8 cellular contexts compared by ENCODE assay signal in genomic region chr22:43923191-43923590, GRCh38. TPM values are rescaled to one million over a fixed set of nuclear protein-coding genes. Genes with fewer than 3 reads are reported as not detected.
DNase-seq lines count a peak whose midpoint lies in the region; ATAC-seq and TF ChIP-seq lines count a peak whose summit lies in the region.

No MANE protein-coding gene starts in this region.

- H3K79me1 ChIP-seq in mesenchymal stem cell (replicated peaks; ENCODE audit: low read length, poor library complexity, severe bottlenecking) = peaks cover 13% of the 10 kb centered on the region

- H3K9me3 ChIP-seq in HUES64 (ENCODE audit: insufficient read depth, low read depth, low read length) (no peaks in the 10 kb centered on the region), mesenchymal stem cell (ENCODE audit: control insufficient read depth, low read length) (no peaks in the 10 kb centered on the region)

- WGBS in HUES64 = 4% methylated on average over 6 of the region's 13 CpGs
- 3% methylated on average over 4 of the region's 13 CpGs for WGBS in mesenchymal stem cell

- peaks cover 27% of the 10 kb centered on the region for H3K4me1 ChIP-seq in HUES64 (ENCODE audit: insufficient read depth, low read length)
- peaks cover 30% of the 10 kb centered on the region for H3K4me1 ChIP-seq in mesenchymal stem cell (ENCODE audit: control insufficient read depth, insufficient read depth, low read depth, low read length)

- no peak overlapping the region for H2AK5ac ChIP-seq in mesenchymal stem cell (ENCODE audit: low read length, severe bottlenecking)

- H3K18ac ChIP-seq in mesenchymal stem cell (ENCODE audit: low read depth in 1 of 2, low read length in 2 of 2) = peak overlapping the region; percentile 17 to 62

- peak overlapping the region; percentile 62 to 82 for H2BK12ac ChIP-seq in mesenchymal stem cell (ENCODE audit: low read length in 2 of 2)

- H3K27ac ChIP-seq in HUES64 (ENCODE audit: low read depth, low read length) (peak overlapping the region; percentile 39; the same call in 1 of the 2 replicates), mesenchymal stem cell (ENCODE audit: low read length, poor library complexity, severe bottlenecking) (peak overlapping the region; percentile 45)

- no peak overlapping the region for H2BK5ac ChIP-seq in mesenchymal stem cell (ENCODE audit: low read depth, low read length, poor library complexity, severe bottlenecking)

- H3K4me3 ChIP-seq in HUES64 (ENCODE audit: low read length) (peak overlapping the region; percentile 60), astrocyte of the spinal cord (ENCODE audit: low read depth, low read length) (peak overlapping the region; percentile 39), mesenchymal stem cell (ENCODE audit: insufficient read depth in 1 of 2, low read depth in 1 of 2, low read length in 2 of 2) (peak overlapping the region; percentile 41 to 77)

- H2BK120ac ChIP-seq in mesenchymal stem cell (ENCODE audit: low read depth, low read length) = peak overlapping the region; percentile 50

- peak overlapping the region in 1 of 2 experiments; percentile 75 for H3K4ac ChIP-seq in mesenchymal stem cell (ENCODE audit: low read depth in 1 of 2, low read length in 2 of 2)

- DNase-seq in COLO829 (ENCODE audit: low spot score) = peak; percentile 28
- DNase-seq in astrocyte of the spinal cord (ENCODE audit: low read depth, low spot score) = peak; percentile 48
- peak; percentile 55 for DNase-seq in mesenchymal stem cell
- no peak for DNase-seq in omental fat pad (ENCODE audit: low spot score)
- no peak for DNase-seq in ecto neural progenitor cell (ENCODE audit: low spot score)
- DNase-seq in ureter (ENCODE audit: low spot score) = no peak

- ATAC-seq in omental fat pad (ENCODE audit: low FRiP score) (no peak), GM21717 (IDR thresholded peaks at IDR 0.05; ENCODE audit: unreplicated experiment) (no peak)

- H3K14ac ChIP-seq in mesenchymal stem cell (ENCODE audit: low read length in 2 of 2) = no peak overlapping the region

- in situ Hi-C loops in astrocyte of the spinal cord (cut with HindIII; ENCODE audit: low sequenced_read_pairs) = no loop called here

- peak overlapping the region; percentile 75 for H2AFZ ChIP-seq in mesenchymal stem cell (ENCODE audit: low read depth, low read length)

- H3K23ac ChIP-seq in mesenchymal stem cell (ENCODE audit: low read length in 2 of 2) = no peak overlapping the region

- peak overlapping the region; percentile 80 for H2BK15ac ChIP-seq in mesenchymal stem cell (ENCODE audit: low read depth, poor library complexity, severe bottlenecking)

- peak overlapping the region; percentile 0 for H4K91ac ChIP-seq in mesenchymal stem cell (ENCODE audit: low read length)

- H3K36me3 ChIP-seq in HUES64 (ENCODE audit: insufficient read depth, low read length) (peaks cover 20% of the 10 kb centered on the region), mesenchymal stem cell (ENCODE audit: control insufficient read depth in 1 of 2, insufficient read depth in 2 of 2, low read depth in 1 of 2, low read length in 2 of 2) (peaks cover 4 to 9% of the 10 kb centered on the region in 2 experiments)

- peak overlapping the region; percentile 95 for H4K8ac ChIP-seq in mesenchymal stem cell (ENCODE audit: low read length)

- peak overlapping the region; percentile 84 for H3K4me2 ChIP-seq in mesenchymal stem cell (ENCODE audit: low read length, poor library complexity, severe bottlenecking)

- TF ChIP-seq CTCF in astrocyte of the spinal cord (IDR thresholded peaks at IDR 0.05; ENCODE audit: low read depth, low read length) (no peak), omental fat pad (IDR thresholded peaks at IDR 0.05) (no peak)

- H3K27me3 ChIP-seq in HUES64 (ENCODE audit: insufficient read depth, low read length) (no peaks in the 10 kb centered on the region; the same call in 1 of the 2 replicates), mesenchymal stem cell (ENCODE audit: control insufficient read depth in 1 of 2, insufficient read depth in 1 of 2, low read length in 2 of 2) (no peaks in the 10 kb centered on the region)

- H3K9ac ChIP-seq in HUES64 (ENCODE audit: low read depth, low read length) (peak overlapping the region; percentile 58), mesenchymal stem cell (ENCODE audit: low read length) (peak overlapping the region; percentile 70)

RNA-seq across cellular contexts. Expression of gene PNPLA3, which starts 0.4 kb away (rescaled TPM):
- polyA plus RNA-seq in HUES64 (2013, experiment 1 of 2) = 18.4 TPM
- 19.0 TPM for polyA plus RNA-seq in HUES64 (2013, experiment 2 of 2)
- polyA plus RNA-seq in mesenchymal stem cell (2013, experiment 1 of 2) = 26.7 TPM
- 25.6 TPM for polyA plus RNA-seq in mesenchymal stem cell (2013, experiment 2 of 2)
- total RNA-seq in omental fat pad (1 to 10 TPM; 1.0 to 4.3 (median 1.3) TPM), ureter (0.75 TPM)

RNA-seq across cellular contexts. Expression of gene PNPLA5, which starts 31.4 kb away (rescaled TPM):
- 1.8 TPM for polyA plus RNA-seq in HUES64 (2013, experiment 1 of 2)
- polyA plus RNA-seq in HUES64 (2013, experiment 2 of 2) = 1.1 TPM
- polyA plus RNA-seq in mesenchymal stem cell (2013, experiment 1 of 2) = not detected
- polyA plus RNA-seq in mesenchymal stem cell (2013, experiment 2 of 2) = not detected
- not detected for total RNA-seq in omental fat pad
- total RNA-seq in ureter = not detected

RNA-seq across cellular contexts. Expression of gene SAMM50, which starts 32.1 kb away (rescaled TPM):
- 55.9 TPM for polyA plus RNA-seq in HUES64 (2013, experiment 1 of 2)
- polyA plus RNA-seq in HUES64 (2013, experiment 2 of 2) = 48.0 TPM
- 31.9 TPM for polyA plus RNA-seq in mesenchymal stem cell (2013, experiment 1 of 2)
- 31.7 TPM for polyA plus RNA-seq in mesenchymal stem cell (2013, experiment 2 of 2)
- total RNA-seq in omental fat pad = 10 to 100 TPM; 27.6 to 45.4 (median 32.3) TPM
- total RNA-seq in ureter = 38.7 TPM

Comparison
In these comparisons a context has a peak if more than half of its experiments do, and no peak if none do; other contexts are left out.
1. DNase-seq: peak in COLO829 (single experiment), astrocyte of the spinal cord (single experiment) and mesenchymal stem cell (single experiment); none in omental fat pad (single experiment), ecto neural progenitor cell (single experiment) and ureter (single experiment).
2. Peak in every context shown above with its lines, with median percentiles within 50 percentile points of each other: H3K4me3 ChIP-seq.